Comparison of ENCODE assay signal across 23 cellular contexts in genomic region chr1:35745124-35745730, GRCh38.
"Had no signal": no experiment of that assay in that cellular context is flagged by ENCODE, and none has a peak within 500 bp of the region (broad histone marks: within the 10 kb centered on the region; RNA-seq: fewer than 3 reads in every experiment).

No MANE protein-coding gene starts in this region.

- H3K9me3 ChIP-seq: gastroesophageal sphincter, heart left ventricle, lower lobe of right lung, neutrophil, right atrium auricular region, sigmoid colon, stomach, thyroid gland, vagina had no signal

- H3K4me1 ChIP-seq: foreskin keratinocyte, gastroesophageal sphincter, heart left ventricle, lower lobe of right lung, parathyroid adenoma, right atrium auricular region, sigmoid colon, stomach, thyroid gland, vagina had no signal

- H3K27me3 ChIP-seq: foreskin keratinocyte, gastroesophageal sphincter, heart left ventricle, neutrophil, right atrium auricular region, sigmoid colon, stomach, thyroid gland, vagina had no signal

- DNase-seq: cortex of kidney; effector memory CD8-positive, alpha-beta T cell; foreskin keratinocyte; heart left ventricle; hippocampal formation; left ventricle myocardium superior; lower lobe of right lung; natural killer cell; sigmoid colon; stimulated activated CD4-positive, alpha-beta T cell treated with anti-CD3 and anti-CD28 coated beads, Interleukin-2, amount 100 ng/mL, for 24 hours; stimulated activated CD4-positive, alpha-beta T cell treated with anti-CD3 and anti-CD28 coated beads, Interleukin-4, amount 100 ng/mL, for 24 hours; stimulated activated naive CD4-positive, alpha-beta T cell treated with Interleukin-2 at 50 U/mL for 16 hours; stomach; thyroid gland; trophoblast cell had no signal

- H3K27ac ChIP-seq: foreskin keratinocyte, gastroesophageal sphincter, heart left ventricle, lower lobe of right lung, neutrophil, parathyroid adenoma, right atrium auricular region, sigmoid colon, stomach, thyroid gland, vagina had no signal

- H3K79me2 ChIP-seq: parathyroid adenoma had no signal

- H3K4me3 ChIP-seq: gastroesophageal sphincter, heart left ventricle, lower lobe of right lung, right atrium auricular region, sigmoid colon, stomach, thyroid gland, vagina had no signal

- H3K9ac ChIP-seq: parathyroid adenoma had no signal

- FAIRE-seq: endometrium, keratinocyte had no signal

- ATAC-seq: effector memory CD8-positive, alpha-beta T cell; foreskin keratinocyte; gastroesophageal sphincter; heart left ventricle; left ventricle myocardium superior; lower lobe of right lung; natural killer cell; stimulated activated effector memory CD8-positive, alpha-beta T cell treated with anti-CD3 and anti-CD28 coated beads, Interleukin-12 subunit alpha, Interleukin-12 subunit beta, amount 100 ng/mL, for 72 hours had no signal

- H3K36me3 ChIP-seq: gastroesophageal sphincter, lower lobe of right lung, right atrium auricular region, sigmoid colon, stomach, thyroid gland, vagina had no signal

- H2AFZ ChIP-seq: parathyroid adenoma had no signal
